In genomic region chr4:74375824-74376426, GRCh38 we compare ENCODE assay signal across 24 cellular contexts. TPM values are rescaled to one million over a fixed set of nuclear protein-coding genes. Genes with fewer than 3 reads are reported as not detected.
A peak's percentile ranks its signal among the peaks of the same experiment; 100 is the strongest.
DNase-seq lines count a peak whose midpoint lies in the region; ATAC-seq and TF ChIP-seq lines count a peak whose summit lies in the region.
"Had no signal": no experiment of that assay in that cellular context is flagged by ENCODE, and none has a peak within 500 bp of the region (broad histone marks: within the 10 kb centered on the region; RNA-seq: fewer than 3 reads in every experiment).

No MANE protein-coding gene starts in this region.

- intact Hi-C loops in Calu3 (cut with micrococcal nuclease; ENCODE audit: unreplicated experiment), result loop anchor here (5.0 kb wide), 2 partner anchors 246 to 296 kb away; no protein-coding TSS in a partner anchor

- ATAC-seq in RWPE2 (ENCODE audit: low read depth) (no peak), GM19035 (IDR thresholded peaks at IDR 0.05; ENCODE audit: unreplicated experiment) (no peak), gastroesophageal sphincter (no peak)
- ATAC-seq: right lobe of liver had no signal

- H3K27me3 ChIP-seq in RWPE2 (ENCODE audit: insufficient read depth, poor library complexity, severe bottlenecking) (no peaks in the 10 kb centered on the region), hepatocyte (no peaks in the 10 kb centered on the region), gastroesophageal sphincter (no peaks in the 10 kb centered on the region)
- H3K27me3 ChIP-seq: brain microvascular endothelial cell, right lobe of liver had no signal

- no peaks in the 10 kb centered on the region for H3K27me3 Mint-ChIP-seq in Calu3 (ENCODE audit: unreplicated experiment)
- H3K27me3 Mint-ChIP-seq: dendritic cell treated with granulocyte-macrophage colony-stimulating factor and Interleukin-4, amounts not matched to agents 40 ng/mL and 50 ng/mL, for 4 days had no signal

- CTCF ChIA-PET in Calu3 (lab: Charles Lee), result interaction anchor here (0.9 kb wide), 1 partner anchor 8 kb away, joined by 3 read pairs; no protein-coding TSS in a partner anchor

- H3K4me2 ChIP-seq in hepatocyte, result peak overlapping the region; percentile 19

- H3K4me1 Mint-ChIP-seq in Calu3 (ENCODE audit: low read depth, unreplicated experiment), result peaks cover 19% of the 10 kb centered on the region
- H3K4me1 Mint-ChIP-seq: naive thymus-derived CD4-positive, alpha-beta T cell had no signal

- peaks cover 59% of the 10 kb centered on the region for H3K4me1 ChIP-seq in RWPE2 (ENCODE audit: insufficient read depth, poor library complexity, severe bottlenecking)
- no peaks in the 10 kb centered on the region for H3K4me1 ChIP-seq in hepatocyte (ENCODE audit: insufficient read depth)
- H3K4me1 ChIP-seq in gastroesophageal sphincter, result peaks cover 0 to 30% (median 0%) of the 10 kb centered on the region in 3 donors
- H3K4me1 ChIP-seq: adrenal gland, right lobe of liver had no signal

- H3K36me3 ChIP-seq in RWPE2 (ENCODE audit: low read depth) (peaks cover 82% of the 10 kb centered on the region), hepatocyte (replicated peaks; ENCODE audit: insufficient read depth, low read depth) (no peaks in the 10 kb centered on the region), gastroesophageal sphincter (no peaks in the 10 kb centered on the region)
- H3K36me3 ChIP-seq: adrenal gland, brain microvascular endothelial cell, right lobe of liver had no signal

- H3K4me3 Mint-ChIP-seq in Calu3 (ENCODE audit: low read depth, unreplicated experiment), result peak overlapping the region; percentile 77
- H3K4me3 Mint-ChIP-seq: activated T-cell treated with anti-CD3 and anti-CD28 coated beads, Interleukin-2, amount 50 U/mL, for 24 hours; dendritic cell treated with granulocyte-macrophage colony-stimulating factor and Interleukin-4, amounts not matched to agents 40 ng/mL and 50 ng/mL, for 4 days; naive thymus-derived CD4-positive, alpha-beta T cell had no signal

- H3K9me3 Mint-ChIP-seq in Calu3 (ENCODE audit: low read depth, unreplicated experiment), result no peaks in the 10 kb centered on the region
- H3K9me3 Mint-ChIP-seq: activated T-cell treated with anti-CD3 and anti-CD28 coated beads, Interleukin-2, amount 50 U/mL, for 24 hours; dendritic cell treated with granulocyte-macrophage colony-stimulating factor and Interleukin-4, amounts not matched to agents 40 ng/mL and 50 ng/mL, for 4 days; naive thymus-derived CD4-positive, alpha-beta T cell had no signal

- no peak overlapping the region for H2AFZ ChIP-seq in hepatocyte

- WGBS in hepatocyte (ENCODE audit: low lambda C conversion rate, missing lambda C conversion rate), result 68% methylated on average over 7 of the region's 7 CpGs
- 30 to 40% methylated on average over 7 of the region's 7 CpGs for WGBS in gastroesophageal sphincter (ENCODE audit: low coverage in 1 of 2), 2 donors

- no peak for DNase-seq in Calu3
- no peak for DNase-seq in RWPE2 (ENCODE audit: low spot score)
- peak; percentile 22 for DNase-seq in hepatocyte (ENCODE audit: low spot score)
- peak; percentile 64 for DNase-seq in renal cortical epithelial cell (ENCODE audit: low read depth)
- DNase-seq in RPMI8226, result no peak
- no peak for DNase-seq in T-helper 9 cell
- DNase-seq: activated CD8-positive, alpha-beta memory T cell treated with anti-CD3 and anti-CD28 coated beads for 24 hours; activated T-cell treated with anti-CD3 and anti-CD28 coated beads, Interleukin-2, amount 50 U/mL, for 24 hours; adrenal gland; brain microvascular endothelial cell; DMS 273 treated with DMSO at 0.1 percent for 48 hours; MM.1S; naive thymus-derived CD4-positive, alpha-beta T cell; NCI-H1436 treated with DMSO at 0.1 percent for 48 hours; NCI-H2171; NCI-H69; right lobe of liver; SHP77 treated with DMSO at 0.1 percent for 48 hours; stimulated activated CD8-positive, alpha-beta memory T cell treated with anti-CD3 and anti-CD28 coated beads, Interleukin-4, amount 100 ng/mL, for 48 hours had no signal

- TSS peak; percentile 5 for BruUV-seq in Calu3 (replicated peaks; lab: Mats Ljungman, UMichigan)

- TF ChIP-seq CTCF in Calu3 (IDR thresholded peaks at IDR 0.05; ENCODE audit: unreplicated experiment) (no peak), RWPE2 (IDR thresholded peaks at IDR 0.05; ENCODE audit: poor library complexity, severe bottlenecking) (no peak), hepatocyte (IDR thresholded peaks at IDR 0.05; ENCODE audit: poor library complexity) (no peak), gastroesophageal sphincter (IDR thresholded peaks at IDR 0.05) (no peak)

- H3K4me3 ChIP-seq in RWPE2 (ENCODE audit: severe bottlenecking) (no peak overlapping the region), hepatocyte (no peak overlapping the region), gastroesophageal sphincter (no peak overlapping the region)
- H3K4me3 ChIP-seq: adrenal gland, right lobe of liver had no signal

- TF ChIP-seq EP300 in gastroesophageal sphincter (IDR thresholded peaks at IDR 0.05), result no peak

- no peaks in the 10 kb centered on the region for H4K20me1 ChIP-seq in hepatocyte (ENCODE audit: insufficient read depth, poor library complexity, severe bottlenecking)

- H3K27ac Mint-ChIP-seq in Calu3 (ENCODE audit: unreplicated experiment), result peak overlapping the region; percentile 95
- H3K27ac Mint-ChIP-seq: activated T-cell treated with anti-CD3 and anti-CD28 coated beads, Interleukin-2, amount 50 U/mL, for 24 hours; dendritic cell treated with granulocyte-macrophage colony-stimulating factor and Interleukin-4, amounts not matched to agents 40 ng/mL and 50 ng/mL, for 4 days; naive thymus-derived CD4-positive, alpha-beta T cell had no signal

- H3K36me3 Mint-ChIP-seq in Calu3 (ENCODE audit: insufficient read depth, unreplicated experiment), result peaks cover 96% of the 10 kb centered on the region
- H3K36me3 Mint-ChIP-seq: naive thymus-derived CD4-positive, alpha-beta T cell had no signal

- H3K79me2 ChIP-seq in hepatocyte, result peaks cover 3% of the 10 kb centered on the region

- H3K9me3 ChIP-seq in RWPE2 (ENCODE audit: severe bottlenecking) (no peaks in the 10 kb centered on the region), hepatocyte (ENCODE audit: low read depth) (no peaks in the 10 kb centered on the region), gastroesophageal sphincter (no peaks in the 10 kb centered on the region)
- H3K9me3 ChIP-seq: adrenal gland, right lobe of liver had no signal

- peak overlapping the region; percentile 99 for H3K27ac ChIP-seq in RWPE2 (ENCODE audit: poor library complexity, severe bottlenecking)
- peak overlapping the region; percentile 85 for H3K27ac ChIP-seq in hepatocyte
- H3K27ac ChIP-seq in gastroesophageal sphincter, result peak overlapping the region in 2 of 4 donors; percentile 33 to 57
- H3K27ac ChIP-seq: adrenal gland, brain microvascular endothelial cell, C4-2B, right lobe of liver had no signal

- H3K9me2 ChIP-seq in hepatocyte (replicated peaks; ENCODE audit: insufficient read depth), result no peaks in the 10 kb centered on the region

- no peak for TF ChIP-seq POLR2A in gastroesophageal sphincter (IDR thresholded peaks at IDR 0.05)

RNA-seq across cellular contexts. Expression of gene EREG, which starts 11.0 kb away (rescaled TPM):
- total RNA-seq in Calu3 (2022), result 413 and 422 TPM in 2 replicates
- 18.9 and 28.3 TPM in 2 replicates for total RNA-seq in hepatocyte
- polyA plus RNA-seq in hepatocyte, result 4.5 and 5.7 TPM in 2 replicates
- 2.0 and 35.9 TPM in 2 replicates for total RNA-seq in renal cortical epithelial cell
- 1 to 10 TPM; 2.4 to 7.8 (median 4.8) TPM for total RNA-seq in gastroesophageal sphincter
- total RNA-seq: H4 had no signal
- polyA plus RNA-seq: naive thymus-derived CD4-positive, alpha-beta T cell had no signal

Comparison
In these comparisons a context has a peak if more than half of its experiments do, and no peak if none do; other contexts are left out.
1. DNase-seq: peak in hepatocyte (single experiment) and renal cortical epithelial cell (single experiment); none in Calu3 (single experiment), RWPE2 (single experiment), RPMI8226 (single experiment) and T-helper 9 cell (single experiment).
2. RNA of gene EREG, which starts 11.0 kb away (total RNA-seq): 413 to 422 TPM in Calu3; 18.9 to 28.3 TPM in hepatocyte, 2.4 to 7.8 TPM in gastroesophageal sphincter and 2.0 to 35.9 TPM in renal cortical epithelial cell; every median in the first group is over 10 times any median in the second.